ENCODE assay signal across 25 cellular contexts in genomic region chr4:82791179-82791578, GRCh38.
"Had no signal": no experiment of that assay in that cellular context is flagged by ENCODE, and none has a peak within 500 bp of the region (broad histone marks: within the 10 kb centered on the region; RNA-seq: fewer than 3 reads in every experiment).

No MANE protein-coding gene starts in this region.

- H3K27ac ChIP-seq: SK-N-MC, VCaP had no signal

- H3K27me3 ChIP-seq: adrenal gland had no signal

- H3K4me3 Mint-ChIP-seq: activated CD4-positive, alpha-beta memory T cell treated with anti-CD3 and anti-CD28 coated beads, Interleukin-2, amount 10 ng/mL, durations not matched to agents 7 days and 5 days; activated CD4-positive, alpha-beta T cell treated with anti-CD3 and anti-CD28 coated beads for 36 hours; activated naive CD4-positive, alpha-beta T cell treated with anti-CD3 and anti-CD28 coated beads, Interleukin-2, amount 10 ng/mL, durations not matched to agents 7 days and 5 days; activated naive CD8-positive, alpha-beta T cell treated with anti-CD3 and anti-CD28 coated beads, Interleukin-2, amount 10 ng/mL, durations not matched to agents 7 days and 5 days; activated T-helper 17 cell treated with anti-CD3 and anti-CD28 coated beads, Interleukin-2, amount 50 U/mL, for 72 hours had no signal

- H3K9me3 Mint-ChIP-seq: activated CD4-positive, alpha-beta memory T cell treated with anti-CD3 and anti-CD28 coated beads, Interleukin-2, amount 10 ng/mL, durations not matched to agents 7 days and 5 days; activated naive CD4-positive, alpha-beta T cell treated with anti-CD3 and anti-CD28 coated beads, Interleukin-2, amount 10 ng/mL, durations not matched to agents 7 days and 5 days; activated naive CD8-positive, alpha-beta T cell treated with anti-CD3 and anti-CD28 coated beads, Interleukin-2, amount 10 ng/mL, durations not matched to agents 7 days and 5 days; activated T-helper 17 cell treated with anti-CD3 and anti-CD28 coated beads, Interleukin-2, amount 50 U/mL, for 72 hours had no signal

- H3K36me3 Mint-ChIP-seq: activated naive CD4-positive, alpha-beta T cell treated with anti-CD3 and anti-CD28 coated beads, Interleukin-2, amount 10 ng/mL, durations not matched to agents 7 days and 5 days had no signal

- H3K4me3 ChIP-seq: adrenal gland, SK-N-MC had no signal

- H3K36me3 ChIP-seq: adrenal gland had no signal

- DNase-seq: activated CD4-positive, alpha-beta memory T cell treated with anti-CD3 and anti-CD28 coated beads, Interleukin-2, amount 10 ng/mL, durations not matched to agents 7 days and 5 days; activated CD4-positive, alpha-beta T cell treated with anti-CD3 and anti-CD28 coated beads for 36 hours; activated CD4-positive, alpha-beta T cell treated with anti-CD3 and anti-CD28 coated beads, Interleukin-2, amount 50 U/mL, for 1 hour; activated gamma-delta T cell treated with Interleukin-2 at 50 U/mL for 16 hours; activated naive CD4-positive, alpha-beta T cell treated with anti-CD3 and anti-CD28 coated beads, Interleukin-2, amount 10 ng/mL, durations not matched to agents 7 days and 5 days; activated naive CD8-positive, alpha-beta T cell treated with anti-CD3 and anti-CD28 coated beads, Interleukin-2, amount 10 ng/mL, durations not matched to agents 7 days and 5 days; activated T-cell treated with anti-CD3 and anti-CD28 coated beads for 4 hours; activated T-cell treated with anti-CD3 and anti-CD28 coated beads, Interleukin-2, amount 50 U/mL, for 48 hours; aorta; KG1; NCI-H1048; NCI-H1930; NCI-H2171 treated with DMSO at 0.1 percent for 48 hours; NCI-H345; NCI-H510A; NCI-H526 treated with DMSO at 0.1 percent for 48 hours; NCI-H82; NK-92 treated with Interleukin-12 subunit alpha and Interleukin-12 subunit beta, amount 100 ng/mL, for 24 hours; OCI-M1; RPMI8226; T-helper 1 cell had no signal

- H3K27ac Mint-ChIP-seq: activated CD4-positive, alpha-beta memory T cell treated with anti-CD3 and anti-CD28 coated beads, Interleukin-2, amount 10 ng/mL, durations not matched to agents 7 days and 5 days; activated CD4-positive, alpha-beta T cell treated with anti-CD3 and anti-CD28 coated beads for 36 hours; activated naive CD4-positive, alpha-beta T cell treated with anti-CD3 and anti-CD28 coated beads, Interleukin-2, amount 10 ng/mL, durations not matched to agents 7 days and 5 days; activated naive CD8-positive, alpha-beta T cell treated with anti-CD3 and anti-CD28 coated beads, Interleukin-2, amount 10 ng/mL, durations not matched to agents 7 days and 5 days; activated T-helper 17 cell treated with anti-CD3 and anti-CD28 coated beads, Interleukin-2, amount 50 U/mL, for 72 hours had no signal

- H3K9me3 ChIP-seq: adrenal gland had no signal

- H3K4me1 Mint-ChIP-seq: activated CD4-positive, alpha-beta memory T cell treated with anti-CD3 and anti-CD28 coated beads, Interleukin-2, amount 10 ng/mL, durations not matched to agents 7 days and 5 days; activated CD4-positive, alpha-beta T cell treated with anti-CD3 and anti-CD28 coated beads for 36 hours; activated naive CD4-positive, alpha-beta T cell treated with anti-CD3 and anti-CD28 coated beads, Interleukin-2, amount 10 ng/mL, durations not matched to agents 7 days and 5 days; activated T-helper 17 cell treated with anti-CD3 and anti-CD28 coated beads, Interleukin-2, amount 50 U/mL, for 72 hours had no signal
